Comparison of ENCODE assay signal across 8 cellular contexts in genomic region chr16:28549301-28549899, GRCh38. TPM values are rescaled to one million over a fixed set of nuclear protein-coding genes. Genes with fewer than 3 reads are reported as not detected.
DNase-seq lines count a peak whose midpoint lies in the region.

No MANE protein-coding gene starts in this region.

- no peak overlapping the region for H3K27ac ChIP-seq in mesendoderm (ENCODE audit: low read depth, low read length)

- H3K4ac ChIP-seq in mesendoderm (ENCODE audit: low read depth, low read length) = no peak overlapping the region

- H3K56ac ChIP-seq in mesendoderm (ENCODE audit: low read length) = no peak overlapping the region

- no peak overlapping the region for H3K18ac ChIP-seq in mesendoderm (ENCODE audit: low read length)

- no peak overlapping the region for H3K23ac ChIP-seq in mesendoderm (ENCODE audit: low read length)

- no peaks in the 10 kb centered on the region for H3K9me3 Mint-ChIP-seq in activated T-helper 1 cell treated with anti-CD3 and anti-CD28 coated beads, Interleukin-12 subunit alpha, Interleukin-12 subunit beta, Interleukin-2, Interleukin-4 antibody, amounts not matched to agents 30 ng/mL and 10 ng/mL and 1 ng/mL, durations not matched to agents 14 hours and 24 hours and 36 hours

- H3K4me1 Mint-ChIP-seq in activated T-helper 1 cell treated with anti-CD3 and anti-CD28 coated beads, Interleukin-12 subunit alpha, Interleukin-12 subunit beta, Interleukin-2, Interleukin-4 antibody, amounts not matched to agents 30 ng/mL and 10 ng/mL and 1 ng/mL, durations not matched to agents 14 hours and 24 hours and 36 hours (ENCODE audit: low read depth) = peaks cover 11% of the 10 kb centered on the region

- no peaks in the 10 kb centered on the region for H3K4me1 ChIP-seq in mesendoderm (ENCODE audit: control insufficient read depth, low read depth, low read length)

- no peak overlapping the region for H2BK15ac ChIP-seq in mesendoderm (replicated peaks; ENCODE audit: low read depth)

- peaks cover 4% of the 10 kb centered on the region for H3K27me3 Mint-ChIP-seq in activated T-helper 1 cell treated with anti-CD3 and anti-CD28 coated beads, Interleukin-12 subunit alpha, Interleukin-12 subunit beta, Interleukin-2, Interleukin-4 antibody, amounts not matched to agents 30 ng/mL and 10 ng/mL and 1 ng/mL, durations not matched to agents 14 hours and 24 hours and 36 hours (ENCODE audit: insufficient read depth)

- no peak overlapping the region for H3K27ac Mint-ChIP-seq in activated T-helper 1 cell treated with anti-CD3 and anti-CD28 coated beads, Interleukin-12 subunit alpha, Interleukin-12 subunit beta, Interleukin-2, Interleukin-4 antibody, amounts not matched to agents 30 ng/mL and 10 ng/mL and 1 ng/mL, durations not matched to agents 14 hours and 24 hours and 36 hours

- H3K9ac ChIP-seq in mesendoderm (ENCODE audit: low read length) = no peak overlapping the region

- DNase-seq in NCI-H1092 treated with DMSO at 0.1 percent for 48 hours (lab: John Stamatoyannopoulos, UW) (peak; percentile 18), NCI-H1092 (lab: John Stamatoyannopoulos, UW) (no peak), M059J (ENCODE audit: low read depth) (peak; percentile 48), amniotic epithelial cell (ENCODE audit: low read depth) (peak; percentile 27), lung microvascular endothelial cell (ENCODE audit: low read depth in 2 of 2) (peak; percentile 57 to 79), mesendoderm (no peak), NCI-H2029 (lab: John Stamatoyannopoulos, UW) (no peak)
- no peak for DNase-seq in activated T-helper 1 cell treated with anti-CD3 and anti-CD28 coated beads, Interleukin-12 subunit alpha, Interleukin-12 subunit beta, Interleukin-2, Interleukin-4 antibody, amounts not matched to agents 30 ng/mL and 10 ng/mL and 1 ng/mL, durations not matched to agents 14 hours and 24 hours and 36 hours (ENCODE audit: low spot score)

- H4K8ac ChIP-seq in mesendoderm (ENCODE audit: low read depth, low read length) = no peak overlapping the region

- no peak overlapping the region for H4K5ac ChIP-seq in mesendoderm (ENCODE audit: low read length)

- H3K4me3 Mint-ChIP-seq in activated T-helper 1 cell treated with anti-CD3 and anti-CD28 coated beads, Interleukin-12 subunit alpha, Interleukin-12 subunit beta, Interleukin-2, Interleukin-4 antibody, amounts not matched to agents 30 ng/mL and 10 ng/mL and 1 ng/mL, durations not matched to agents 14 hours and 24 hours and 36 hours = no peak overlapping the region

- intact Hi-C loops in activated T-helper 1 cell treated with anti-CD3 and anti-CD28 coated beads, Interleukin-12 subunit alpha, Interleukin-12 subunit beta, Interleukin-2, Interleukin-4 antibody, amounts not matched to agents 30 ng/mL and 10 ng/mL and 1 ng/mL, durations not matched to agents 14 hours and 24 hours and 36 hours (cut with micrococcal nuclease) = no loop called here

- H3K4me3 ChIP-seq in mesendoderm (ENCODE audit: low read length) = no peak overlapping the region

- no CpG with 5 or more reads among the region's 11 CpGs for WGBS in mesendoderm (ENCODE audit: extremely low coverage, insufficient coverage, low lambda C conversion rate)

- no peaks in the 10 kb centered on the region for H3K36me3 Mint-ChIP-seq in activated T-helper 1 cell treated with anti-CD3 and anti-CD28 coated beads, Interleukin-12 subunit alpha, Interleukin-12 subunit beta, Interleukin-2, Interleukin-4 antibody, amounts not matched to agents 30 ng/mL and 10 ng/mL and 1 ng/mL, durations not matched to agents 14 hours and 24 hours and 36 hours (ENCODE audit: low read depth)

- H2AK5ac ChIP-seq in mesendoderm (ENCODE audit: low read length) = no peak overlapping the region

- H2BK120ac ChIP-seq in mesendoderm (ENCODE audit: low read depth, low read length) = no peak overlapping the region

- H3K79me2 ChIP-seq in mesendoderm (ENCODE audit: control insufficient read depth, insufficient read depth, low read length) = no peaks in the 10 kb centered on the region

- H2BK5ac ChIP-seq in mesendoderm (ENCODE audit: low read length) = no peak overlapping the region

- no peak overlapping the region for H3K4me2 ChIP-seq in mesendoderm (ENCODE audit: low read length)

- H3K79me1 ChIP-seq in mesendoderm (ENCODE audit: low read length) = no peaks in the 10 kb centered on the region

- H3K27me3 ChIP-seq in mesendoderm (ENCODE audit: insufficient read depth, low read length, poor library complexity) = no peaks in the 10 kb centered on the region

- H3K36me3 ChIP-seq in mesendoderm (ENCODE audit: control insufficient read depth, insufficient read depth, low read length) = no peaks in the 10 kb centered on the region

RNA-seq across cellular contexts. Expression of gene SGF29, which starts 4.3 kb away (rescaled TPM):
- total RNA-seq in M059J (2014; rRNA removed; shearing (Covaris generic)) = 16.5 and 16.7 TPM in 2 replicates
- total RNA-seq in lung microvascular endothelial cell = 5.9 and 9.1 TPM in 2 replicates
- polyA plus RNA-seq in mesendoderm (2013, experiment 1 of 2) = 18.0 TPM
- 19.9 TPM for polyA plus RNA-seq in mesendoderm (2013, experiment 2 of 2)
- 38.6 and 39.0 TPM in 2 replicates for total RNA-seq in activated T-helper 1 cell treated with anti-CD3 and anti-CD28 coated beads, Interleukin-12 subunit alpha, Interleukin-12 subunit beta, Interleukin-2, Interleukin-4 antibody, amounts not matched to agents 30 ng/mL and 10 ng/mL and 1 ng/mL, durations not matched to agents 14 hours and 24 hours and 36 hours

RNA-seq across cellular contexts. Expression of gene NUPR1, which starts 10.6 kb away (rescaled TPM):
- 1.1 and 3.5 TPM in 2 replicates for total RNA-seq in M059J (2014; rRNA removed; shearing (Covaris generic))
- 0.44 and 11.9 TPM in 2 replicates for total RNA-seq in lung microvascular endothelial cell
- polyA plus RNA-seq in mesendoderm (2013, experiment 1 of 2) = 0.17 TPM
- polyA plus RNA-seq in mesendoderm (2013, experiment 2 of 2) = 0.14 TPM
- not detected in 2 replicates for total RNA-seq in activated T-helper 1 cell treated with anti-CD3 and anti-CD28 coated beads, Interleukin-12 subunit alpha, Interleukin-12 subunit beta, Interleukin-2, Interleukin-4 antibody, amounts not matched to agents 30 ng/mL and 10 ng/mL and 1 ng/mL, durations not matched to agents 14 hours and 24 hours and 36 hours

RNA-seq across cellular contexts. Expression of gene IL27, which starts 42.8 kb away (rescaled TPM):
- total RNA-seq in M059J (2014; rRNA removed; shearing (Covaris generic)) = not detected in 2 replicates
- total RNA-seq in lung microvascular endothelial cell = not detected in 2 replicates
- not detected for polyA plus RNA-seq in mesendoderm (2013, experiment 1 of 2)
- not detected for polyA plus RNA-seq in mesendoderm (2013, experiment 2 of 2)
- not detected in 2 replicates for total RNA-seq in activated T-helper 1 cell treated with anti-CD3 and anti-CD28 coated beads, Interleukin-12 subunit alpha, Interleukin-12 subunit beta, Interleukin-2, Interleukin-4 antibody, amounts not matched to agents 30 ng/mL and 10 ng/mL and 1 ng/mL, durations not matched to agents 14 hours and 24 hours and 36 hours

RNA-seq across cellular contexts. Expression of gene SULT1A2, which starts 47.5 kb away (rescaled TPM):
- total RNA-seq in M059J (2014; rRNA removed; shearing (Covaris generic)) = not detected in 2 replicates
- total RNA-seq in lung microvascular endothelial cell = not detected in 2 replicates
- 0.81 TPM for polyA plus RNA-seq in mesendoderm (2013, experiment 1 of 2)
- polyA plus RNA-seq in mesendoderm (2013, experiment 2 of 2) = 0.55 TPM
- 0.12 and 0.41 TPM in 2 replicates for total RNA-seq in activated T-helper 1 cell treated with anti-CD3 and anti-CD28 coated beads, Interleukin-12 subunit alpha, Interleukin-12 subunit beta, Interleukin-2, Interleukin-4 antibody, amounts not matched to agents 30 ng/mL and 10 ng/mL and 1 ng/mL, durations not matched to agents 14 hours and 24 hours and 36 hours

RNA-seq across cellular contexts. Expression of gene APOBR, which starts 55.0 kb away (rescaled TPM):
- total RNA-seq in M059J (2014; rRNA removed; shearing (Covaris generic)) = not detected in 2 replicates
- total RNA-seq in lung microvascular endothelial cell = not detected in 2 replicates
- polyA plus RNA-seq in mesendoderm (2013, experiment 1 of 2) = not detected
- 0.01 TPM for polyA plus RNA-seq in mesendoderm (2013, experiment 2 of 2)
- 3.5 and 4.3 TPM in 2 replicates for total RNA-seq in activated T-helper 1 cell treated with anti-CD3 and anti-CD28 coated beads, Interleukin-12 subunit alpha, Interleukin-12 subunit beta, Interleukin-2, Interleukin-4 antibody, amounts not matched to agents 30 ng/mL and 10 ng/mL and 1 ng/mL, durations not matched to agents 14 hours and 24 hours and 36 hours

Comparison
In these comparisons a context has a peak if more than half of its experiments do, and no peak if none do; other contexts are left out.
1. DNase-seq: peak in NCI-H1092 treated with DMSO at 0.1 percent for 48 hours (single experiment), M059J (single experiment), amniotic epithelial cell (single experiment) and lung microvascular endothelial cell (2 of 2); none in NCI-H1092 (single experiment), mesendoderm (single experiment), activated T-helper 1 cell treated with anti-CD3 and anti-CD28 coated beads, Interleukin-12 subunit alpha, Interleukin-12 subunit beta, Interleukin-2, Interleukin-4 antibody, amounts not matched to agents 30 ng/mL and 10 ng/mL and 1 ng/mL, durations not matched to agents 14 hours and 24 hours and 36 hours (single experiment) and NCI-H2029 (single experiment).